Comparison of ENCODE assay signal across 18 cellular contexts in genomic region chr16:76035689-76036088, GRCh38.
A peak's percentile ranks its signal among the peaks of the same experiment; 100 is the strongest.
DNase-seq lines count a peak whose midpoint lies in the region; ATAC-seq, FAIRE-seq and TF ChIP-seq lines count a peak whose summit lies in the region.
"Had no signal": no experiment of that assay in that cellular context is flagged by ENCODE, and none has a peak within 500 bp of the region (broad histone marks: within the 10 kb centered on the region; RNA-seq: fewer than 3 reads in every experiment).

No MANE protein-coding gene starts in this region.

- CTCF ChIA-PET in A549 (lab: Yijun Ruan, JAX) = no interaction called here
- CTCF ChIA-PET in mammary epithelial cell (lab: Charles Lee; ENCODE audit: low non-redundant PET) = no interaction called here
- CTCF ChIA-PET in activated CD4-positive, alpha-beta memory T cell treated with anti-CD3 and anti-CD28 coated beads for 36 hours (lab: Charles Lee) = no interaction called here

- H2AFZ ChIP-seq in GM23338 (no peak overlapping the region), mammary epithelial cell (ENCODE audit: low read depth, low read length) (no peak overlapping the region)

- H3K4me1 ChIP-seq in A549 (no peaks in the 10 kb centered on the region), GM23338 (ENCODE audit: insufficient read depth) (no peaks in the 10 kb centered on the region), mammary epithelial cell (ENCODE audit: insufficient read depth, low read length) (no peaks in the 10 kb centered on the region), esophagus squamous epithelium (no peaks in the 10 kb centered on the region)
- H3K4me1 ChIP-seq: BE2C, SJCRH30 had no signal

- H3K27ac ChIP-seq in A549 (no peak overlapping the region), GM23338 (ENCODE audit: low read depth) (no peak overlapping the region), mammary epithelial cell (ENCODE audit: insufficient read depth, low read depth, low read length) (no peak overlapping the region), esophagus squamous epithelium (no peak overlapping the region)
- H3K27ac ChIP-seq: RWPE1, SJCRH30 had no signal

- no peaks in the 10 kb centered on the region for H3K27me3 Mint-ChIP-seq in GM23338 (ENCODE audit: insufficient read depth, low read depth, poor library complexity)
- no peaks in the 10 kb centered on the region for H3K27me3 Mint-ChIP-seq in activated CD4-positive, alpha-beta memory T cell treated with anti-CD3 and anti-CD28 coated beads for 36 hours
- H3K27me3 Mint-ChIP-seq: CD8-positive, alpha-beta memory T cell had no signal

- no TSS peak for BruUV-seq in mammary epithelial cell (replicated peaks; lab: Mats Ljungman, UMichigan)

- TF ChIP-seq RAD21 in A549 (conservative IDR thresholded peaks at IDR 0.05 in 1 of 2, IDR thresholded peaks at IDR 0.05 in 1 of 2) = no peak

- no peak overlapping the region for H3K4me3 Mint-ChIP-seq in GM23338
- H3K4me3 Mint-ChIP-seq in activated CD4-positive, alpha-beta memory T cell treated with anti-CD3 and anti-CD28 coated beads for 36 hours = no peak overlapping the region
- H3K4me3 Mint-ChIP-seq: CD8-positive, alpha-beta memory T cell had no signal

- no peak for FAIRE-seq in A549 (lab: Jason Lieb, UNC)
- FAIRE-seq: G401.6, GM12892 had no signal

- POLR2A ChIA-PET in A549 (lab: Yijun Ruan, JAX) = no interaction called here
- POLR2A ChIA-PET in activated CD4-positive, alpha-beta memory T cell treated with anti-CD3 and anti-CD28 coated beads for 36 hours (lab: Charles Lee) = no interaction called here

- no peaks in the 10 kb centered on the region for H3F3A ChIP-seq in GM23338 (replicated peaks; ENCODE audit: low read depth)

- no peaks in the 10 kb centered on the region for H4K20me1 ChIP-seq in GM23338 (replicated peaks; ENCODE audit: insufficient read depth)
- H4K20me1 ChIP-seq in mammary epithelial cell (ENCODE audit: insufficient read depth, low read length) = no peaks in the 10 kb centered on the region

- intact Hi-C loops in mammary epithelial cell (cut with micrococcal nuclease) (no loop called here), esophagus squamous epithelium (cut with DNase I) (no loop called here)
- intact Hi-C loops in activated CD4-positive, alpha-beta memory T cell treated with anti-CD3 and anti-CD28 coated beads for 36 hours (cut with micrococcal nuclease) = no loop called here

- H3K4me3 ChIP-seq in A549 = no peak overlapping the region
- no peak overlapping the region for H3K4me3 ChIP-seq in GM23338
- no peak overlapping the region for H3K4me3 ChIP-seq in NB4 (ENCODE audit: low read depth, low read length)
- H3K4me3 ChIP-seq in mammary epithelial cell (replicated peaks in 1 of 3; ENCODE audit: insufficient read depth in 1 of 3, low read depth in 2 of 3, low read length in 3 of 3) = no peak overlapping the region
- no peak overlapping the region for H3K4me3 ChIP-seq in esophagus squamous epithelium
- H3K4me3 ChIP-seq: SJCRH30 had no signal

- H3K36me3 ChIP-seq in GM23338 (ENCODE audit: insufficient read depth) (peaks cover 15% of the 10 kb centered on the region), mammary epithelial cell (ENCODE audit: insufficient read depth, low read length) (no peaks in the 10 kb centered on the region), esophagus squamous epithelium (no peaks in the 10 kb centered on the region)
- H3K36me3 ChIP-seq: BE2C, SJCRH30 had no signal

- in situ Hi-C loops in mammary epithelial cell (cut with MboI; ENCODE audit: low sequenced_read_pairs in 2 of 2) = no loop called here

- TF ChIP-seq POLR2A in A549 (IDR thresholded peaks at IDR 0.05; ENCODE audit: low read length) (no peak), NB4 (IDR thresholded peaks at IDR 0.05; ENCODE audit: extremely low read depth, insufficient read length) (no peak), esophagus squamous epithelium (IDR thresholded peaks at IDR 0.05) (no peak)

- DNase-seq in A549 (ENCODE audit: low read depth in 1 of 2, low spot score in 1 of 2) (peak in 1 of 2 experiments; percentile 6), GM23338 (ENCODE audit: low spot score) (peak; percentile 51), NB4 (ENCODE audit: low read depth) (peak; percentile 12), mammary epithelial cell (peak; percentile 20), foreskin melanocyte (no peak), esophagus squamous epithelium (lab: John Stamatoyannopoulos, UW) (no peak), AML-193 (lab: John Stamatoyannopoulos, UW) (no peak)
- DNase-seq in activated CD4-positive, alpha-beta memory T cell treated with anti-CD3 and anti-CD28 coated beads for 36 hours = no peak
- DNase-seq: BE2C; CD8-positive, alpha-beta memory T cell; NCI-H1048; NCI-H2107; NCI-H446 treated with DMSO at 0.1 percent for 48 hours; T-helper 1 cell had no signal

- no peak for TF ChIP-seq CTCF in A549 (IDR thresholded peaks at IDR 0.05)
- TF ChIP-seq CTCF in GM23338 (conservative IDR thresholded peaks at IDR 0.05; ENCODE audit: low read depth in 2 of 2) = no peak
- no peak for TF ChIP-seq CTCF in NB4 (IDR thresholded peaks at IDR 0.05; ENCODE audit: low read depth, low read length)
- no peak for TF ChIP-seq CTCF in mammary epithelial cell (conservative IDR thresholded peaks at IDR 0.05 in 1 of 2, IDR thresholded peaks at IDR 0.05 in 1 of 2; ENCODE audit: extremely low read depth in 1 of 2, insufficient read depth in 1 of 2, low read depth in 1 of 2, low read length in 2 of 2)
- no peak for TF ChIP-seq CTCF in esophagus squamous epithelium (IDR thresholded peaks at IDR 0.05)

- H3K79me2 ChIP-seq in GM23338 (replicated peaks; ENCODE audit: insufficient read depth) (no peaks in the 10 kb centered on the region), mammary epithelial cell (ENCODE audit: insufficient read depth, low read length) (no peaks in the 10 kb centered on the region)

- peaks cover 74% of the 10 kb centered on the region for H3K9me3 Mint-ChIP-seq in GM23338
- H3K9me3 Mint-ChIP-seq in activated CD4-positive, alpha-beta memory T cell treated with anti-CD3 and anti-CD28 coated beads for 36 hours = peaks cover 16% of the 10 kb centered on the region

- dilution Hi-C loops in mammary epithelial cell (cut with HindIII; ENCODE audit: low sequenced_read_pairs) = no loop called here

- H3K36me3 Mint-ChIP-seq in GM23338 (ENCODE audit: low read depth) = peaks cover 28% of the 10 kb centered on the region; the same call in 2 of the 3 replicates
- H3K36me3 Mint-ChIP-seq in activated CD4-positive, alpha-beta memory T cell treated with anti-CD3 and anti-CD28 coated beads for 36 hours = no peaks in the 10 kb centered on the region
- H3K36me3 Mint-ChIP-seq: CD8-positive, alpha-beta memory T cell had no signal

- H3K9ac ChIP-seq in mammary epithelial cell (ENCODE audit: insufficient read depth, low read length) = no peak overlapping the region

- no peak for ATAC-seq in A549
- no peak for ATAC-seq in GM23338

- no peaks in the 10 kb centered on the region for H3K4me1 Mint-ChIP-seq in GM23338
- H3K4me1 Mint-ChIP-seq in activated CD4-positive, alpha-beta memory T cell treated with anti-CD3 and anti-CD28 coated beads for 36 hours (ENCODE audit: low read depth) = no peaks in the 10 kb centered on the region
- H3K4me1 Mint-ChIP-seq: CD8-positive, alpha-beta memory T cell had no signal

- no peak overlapping the region for H3K4me2 ChIP-seq in A549
- H3K4me2 ChIP-seq in GM23338 = no peak overlapping the region
- H3K4me2 ChIP-seq in mammary epithelial cell (ENCODE audit: insufficient read depth, low read depth, low read length) = no peak overlapping the region

- H3K27me3 ChIP-seq in GM23338 (ENCODE audit: insufficient read depth) (no peaks in the 10 kb centered on the region), mammary epithelial cell (ENCODE audit: insufficient read depth, low read length) (no peaks in the 10 kb centered on the region), esophagus squamous epithelium (no peaks in the 10 kb centered on the region)
- H3K27me3 ChIP-seq: BE2C, SJCRH30 had no signal

- TF ChIP-seq EP300 in A549 (IDR thresholded peaks at IDR 0.05) = no peak

- no peak overlapping the region for H3K27ac Mint-ChIP-seq in GM23338
- no peak overlapping the region for H3K27ac Mint-ChIP-seq in activated CD4-positive, alpha-beta memory T cell treated with anti-CD3 and anti-CD28 coated beads for 36 hours
- H3K27ac Mint-ChIP-seq: CD8-positive, alpha-beta memory T cell had no signal

- H3K9me3 ChIP-seq in A549 = peaks cover 16% of the 10 kb centered on the region; the same call in 2 of the 3 replicates
- H3K9me3 ChIP-seq in mammary epithelial cell (replicated peaks; ENCODE audit: insufficient read depth, low read length) = peaks cover 21% of the 10 kb centered on the region
- H3K9me3 ChIP-seq in esophagus squamous epithelium = peaks cover 0 to 14% (median 0%) of the 10 kb centered on the region in 3 donors
- H3K9me3 ChIP-seq: BE2C, SJCRH30 had no signal

- H3K9me2 ChIP-seq in GM23338 (ENCODE audit: insufficient read depth) = 0 out of 2 replicates have a peak, but pooled peaks cover 8% of the 10 kb centered on the region

- WGBS in A549 (ENCODE audit: missing lambda C conversion rate) = 3% methylated on average over 2 of the region's 2 CpGs
- 47% methylated on average over 2 of the region's 2 CpGs for WGBS in mammary epithelial cell (ENCODE audit: low coverage, missing lambda C conversion rate)
- 30 to 41% methylated on average over 2 of the region's 2 CpGs for WGBS in esophagus squamous epithelium, 2 donors

TF ChIP-seq in A549, 52 proteins besides CTCF, POLR2A, EP300 and RAD21 (continues in another document):
- TF ChIP-seq MAFK (IDR thresholded peaks at IDR 0.05; ENCODE audit: partially characterized antibody) = no peak

Comparison
In these comparisons a context has a peak if more than half of its experiments do, and no peak if none do; other contexts are left out.
1. DNase-seq: peak in GM23338 (single experiment), NB4 (single experiment) and mammary epithelial cell (single experiment); none in foreskin melanocyte (single experiment), esophagus squamous epithelium (single experiment), activated CD4-positive, alpha-beta memory T cell treated with anti-CD3 and anti-CD28 coated beads for 36 hours (single experiment) and AML-193 (0 of 2).